ENCODE assay signal across 1 cellular context in genomic region chr4:38489924-38490639, GRCh38.
TF ChIP-seq lines count a peak whose summit lies in the region.

No MANE protein-coding gene starts in this region.

TF ChIP-seq in HepG2, 621 proteins besides CTCF, POLR2A, EP300 and RAD21 (continued from another document):
- no peak for TF ChIP-seq FOXP4 (CRISPR knock-in tag; IDR thresholded peaks at IDR 0.05)
- 0 out of 2 replicates have a peak, but pooled peaks have one; percentile 47 for TF ChIP-seq ETV5 (CRISPR knock-in tag; IDR thresholded peaks at IDR 0.05; ENCODE audit: borderline replicate concordance)
- TF ChIP-seq AHR (CRISPR knock-in tag; IDR thresholded peaks at IDR 0.05), result no peak
- TF ChIP-seq FOXA1 (IDR thresholded peaks at IDR 0.05), result no peak
- TF ChIP-seq FOXA1 (CRISPR knock-in tag; IDR thresholded peaks at IDR 0.05), result peak; percentile 38; the same call in 1 of the 2 replicates
- TF ChIP-seq ARNTL (CRISPR knock-in tag; IDR thresholded peaks at IDR 0.05), result no peak
- TF ChIP-seq PBX2 (CRISPR knock-in tag; IDR thresholded peaks at IDR 0.05), result no peak
- TF ChIP-seq PAF1 (CRISPR knock-in tag; IDR thresholded peaks at IDR 0.05), result no peak
- TF ChIP-seq ZNF234 (CRISPR knock-in tag; conservative IDR thresholded peaks at IDR 0.05), result no peak
- TF ChIP-seq RERE (CRISPR knock-in tag; IDR thresholded peaks at IDR 0.05; ENCODE audit: low read depth), result no peak
- TF ChIP-seq ZNF280B (CRISPR knock-in tag; IDR thresholded peaks at IDR 0.05; ENCODE audit: borderline replicate concordance), result no peak
- TF ChIP-seq BCL6 (CRISPR knock-in tag; IDR thresholded peaks at IDR 0.05), result peak; percentile 16; the same call in 1 of the 2 replicates
- TF ChIP-seq CEBPG (CRISPR knock-in tag; IDR thresholded peaks at IDR 0.05), result peak; percentile 13; the same call in 1 of the 2 replicates
- TF ChIP-seq ZNF556 (CRISPR knock-in tag; IDR thresholded peaks at IDR 0.05; ENCODE audit: borderline replicate concordance), result no peak
- TF ChIP-seq POLR2AphosphoS5 (IDR thresholded peaks at IDR 0.05; ENCODE audit: low read depth, low read length), result no peak
- no peak for TF ChIP-seq ISX (CRISPR knock-in tag; conservative IDR thresholded peaks at IDR 0.05)
- no peak for TF ChIP-seq BCL3 (CRISPR knock-in tag; IDR thresholded peaks at IDR 0.05)
- no peak for TF ChIP-seq TRIM24 (CRISPR knock-in tag; IDR thresholded peaks at IDR 0.05)
- no peak for TF ChIP-seq MXD4 (CRISPR knock-in tag; IDR thresholded peaks at IDR 0.05)
- no peak for TF ChIP-seq ZNF33B (CRISPR knock-in tag; IDR thresholded peaks at IDR 0.05)
- TF ChIP-seq CBX2 (IDR thresholded peaks at IDR 0.05; ENCODE audit: low read depth, low read length), result no peak
- no peak for TF ChIP-seq CBX2 (CRISPR knock-in tag; IDR thresholded peaks at IDR 0.05; ENCODE audit: low read depth)
- no peak for TF ChIP-seq MZF1 (CRISPR knock-in tag; IDR thresholded peaks at IDR 0.05; ENCODE audit: borderline replicate concordance)
- TF ChIP-seq ZNF224 (CRISPR knock-in tag; IDR thresholded peaks at IDR 0.05), result no peak
- no peak for TF ChIP-seq ZNF207 (IDR thresholded peaks at IDR 0.05; ENCODE audit: borderline replicate concordance)
- TF ChIP-seq ZNF350 (CRISPR knock-in tag; IDR thresholded peaks at IDR 0.05; ENCODE audit: borderline replicate concordance, low read depth), result no peak
- TF ChIP-seq SSRP1 (CRISPR knock-in tag; IDR thresholded peaks at IDR 0.05), result no peak
- no peak for TF ChIP-seq NRL (CRISPR knock-in tag; IDR thresholded peaks at IDR 0.05; ENCODE audit: borderline replicate concordance)
- no peak for TF ChIP-seq PAX8 (CRISPR knock-in tag; IDR thresholded peaks at IDR 0.05; ENCODE audit: borderline replicate concordance)
- no peak for TF ChIP-seq ZNF280D (CRISPR knock-in tag; IDR thresholded peaks at IDR 0.05)
- no peak for TF ChIP-seq ATF6 (CRISPR knock-in tag; conservative IDR thresholded peaks at IDR 0.05)
- TF ChIP-seq ZNF883 (CRISPR knock-in tag; IDR thresholded peaks at IDR 0.05; ENCODE audit: not compliant biosample characterization), result no peak
- 0 out of 2 replicates have a peak, but pooled peaks have one; percentile 17 for TF ChIP-seq HNF4A (CRISPR knock-in tag; IDR thresholded peaks at IDR 0.05)
- no peak for TF ChIP-seq ZSCAN12 (CRISPR knock-in tag; IDR thresholded peaks at IDR 0.05)
- no peak for TF ChIP-seq ZNF570 (CRISPR knock-in tag; IDR thresholded peaks at IDR 0.05; ENCODE audit: borderline replicate concordance)
- no peak for TF ChIP-seq CCAR2 (optimal IDR thresholded peaks at IDR 0.05; ENCODE audit: low read depth, low read length)
- TF ChIP-seq ZNF761 (CRISPR knock-in tag; conservative IDR thresholded peaks at IDR 0.05), result no peak
- no peak for TF ChIP-seq ZNF614 (CRISPR knock-in tag; IDR thresholded peaks at IDR 0.05; ENCODE audit: borderline replicate concordance)
- no peak for TF ChIP-seq BHLHE40 (IDR thresholded peaks at IDR 0.05; ENCODE audit: low read length)
TF ChIP-seq in HepG2: peak in this region for 8.
